In the genomic region with DNA sequence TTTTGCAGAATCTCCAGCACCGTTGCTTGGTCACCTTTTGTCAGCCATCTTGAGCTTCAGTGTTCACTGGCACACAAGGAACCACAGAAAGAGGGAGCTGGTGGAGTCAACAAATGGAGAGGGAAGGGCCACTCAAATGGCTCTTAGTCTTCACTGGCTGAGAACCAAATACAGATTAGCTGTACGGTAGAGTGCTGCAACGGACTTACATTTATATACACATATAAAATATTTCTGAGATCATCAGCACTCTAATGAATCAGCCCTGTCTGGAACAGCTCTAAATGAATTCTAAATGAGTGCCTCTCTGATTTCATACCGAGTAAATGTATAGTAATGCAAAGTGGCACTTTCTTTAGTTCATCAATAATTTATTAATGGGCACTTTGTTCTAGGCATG, we compare ENCODE assay signal across 19 cellular contexts. TPM values are rescaled to one million over a fixed set of nuclear protein-coding genes. Genes with fewer than 3 reads are reported as not detected.
A peak's percentile ranks its signal among the peaks of the same experiment; 100 is the strongest.
DNase-seq lines count a peak whose midpoint lies in the region; ATAC-seq, FAIRE-seq and TF ChIP-seq lines count a peak whose summit lies in the region.
"Had no signal": no experiment of that assay in that cellular context is flagged by ENCODE, and none has a peak within 500 bp of the region (broad histone marks: within the 10 kb centered on the region; RNA-seq: fewer than 3 reads in every experiment).

No MANE protein-coding gene starts in this region.

- TF ChIP-seq POLR2A in IMR-90 (IDR thresholded peaks at IDR 0.05; ENCODE audit: low read depth, low read length): no peak
- no peak for TF ChIP-seq POLR2A in H1 (IDR thresholded peaks at IDR 0.05; ENCODE audit: control extremely low read depth in 1 of 2, low read depth in 2 of 2, low read length in 2 of 2)

- ATAC-seq in IMR-90 (ENCODE audit: low read depth) (peak; percentile 59), left lung (no peak)
- ATAC-seq: HCT116 had no signal

- no peak overlapping the region for H3K4me3 Mint-ChIP-seq in mesothelial cell of epicardium
- H3K4me3 Mint-ChIP-seq: CD4-positive, CD25-positive, alpha-beta regulatory T cell had no signal

- POLR2A ChIA-PET in IMR-90 (lab: Charles Lee; ENCODE audit: unreplicated experiment): no interaction called here
- POLR2A ChIA-PET in H1 (lab: Charles Lee; ENCODE audit: partially characterized antibody): no interaction called here

- H3K9me3 Mint-ChIP-seq in mesothelial cell of epicardium: no peaks in the 10 kb centered on the region
- H3K9me3 Mint-ChIP-seq: CD4-positive, CD25-positive, alpha-beta regulatory T cell had no signal

- no peak for FAIRE-seq in H1 (lab: Jason Lieb, UNC)
- FAIRE-seq: GM19239, HTR-8/SVneo, RCC 7860 had no signal

- no peak overlapping the region for H4K91ac ChIP-seq in IMR-90 (ENCODE audit: insufficient read depth, low read depth, low read length)
- no peak overlapping the region for H4K91ac ChIP-seq in H1 (replicated peaks; ENCODE audit: insufficient read length, low read length)

- H3K79me2 ChIP-seq in H1 (ENCODE audit: control insufficient read depth in 1 of 2, insufficient read depth in 2 of 2, low read length in 2 of 2): no peaks in the 10 kb centered on the region
- H3K79me2 ChIP-seq in neural cell (replicated peaks; ENCODE audit: insufficient read depth, low read length): no peaks in the 10 kb centered on the region

- in situ Hi-C loops in IMR-90 (cut with MboI; ENCODE audit: low sequenced_read_pairs): loop anchor here (25.0 kb wide), 1 partner anchor 1183 kb away; no protein-coding TSS in a partner anchor

- H4K20me1 ChIP-seq in BLaER1 (no peaks in the 10 kb centered on the region), IMR-90 (ENCODE audit: insufficient read depth, low read length) (no peaks in the 10 kb centered on the region), H1 (replicated peaks in 1 of 2; ENCODE audit: control insufficient read depth in 1 of 2, insufficient read depth in 2 of 2, low read length in 2 of 2) (no peaks in the 10 kb centered on the region), neural cell (ENCODE audit: insufficient read depth) (no peaks in the 10 kb centered on the region)

- H3K9ac ChIP-seq in BLaER1 (no peak overlapping the region), IMR-90 (ENCODE audit: low read depth, low read length) (no peak overlapping the region), H1 (replicated peaks in 1 of 4; ENCODE audit: extremely low read depth in 1 of 4, low read depth in 3 of 4, low read length in 3 of 4) (no peak overlapping the region), neural cell (ENCODE audit: low read length) (no peak overlapping the region)

- H3K36me3 ChIP-seq in BLaER1 (no peaks in the 10 kb centered on the region), IMR-90 (ENCODE audit: control insufficient read depth, insufficient read depth, low read length) (no peaks in the 10 kb centered on the region), H1 (ENCODE audit: control insufficient read depth in 2 of 4, insufficient read depth in 4 of 4, low read length in 3 of 4) (no peaks in the 10 kb centered on the region), neural cell (ENCODE audit: insufficient read depth, low read length) (no peaks in the 10 kb centered on the region), left lung (no peaks in the 10 kb centered on the region)

- H2BK120ac ChIP-seq in IMR-90 (ENCODE audit: low read depth, low read length) (no peak overlapping the region), H1 (replicated peaks; ENCODE audit: low read depth, low read length) (no peak overlapping the region)

- no peaks in the 10 kb centered on the region for H3F3A ChIP-seq in neural cell (ENCODE audit: insufficient read depth, low read length, poor library complexity, severe bottlenecking)

- TF ChIP-seq EP300 in H1 (IDR thresholded peaks at IDR 0.05; ENCODE audit: borderline replicate concordance in 1 of 2, low read depth in 2 of 2, low read length in 2 of 2): no peak
- no peak for TF ChIP-seq EP300 in neural cell (conservative IDR thresholded peaks at IDR 0.05; ENCODE audit: poor library complexity, severe bottlenecking)

- H3K4me2 ChIP-seq in BLaER1: peak overlapping the region; percentile 55
- H3K4me2 ChIP-seq in IMR-90 (ENCODE audit: low read depth, low read length): peak overlapping the region; percentile 46; the same call in 1 of the 2 replicates
- no peak overlapping the region for H3K4me2 ChIP-seq in H1 (ENCODE audit: insufficient read depth in 1 of 2, low read depth in 2 of 2, low read length in 2 of 2)
- H3K4me2 ChIP-seq in neural cell (ENCODE audit: low read length): no peak overlapping the region

- H2BK5ac ChIP-seq in IMR-90 (ENCODE audit: low read depth, low read length, poor library complexity, severe bottlenecking): peak overlapping the region; percentile 41
- H2BK5ac ChIP-seq in H1 (ENCODE audit: low read depth, low read length): no peak overlapping the region

- H3K4ac ChIP-seq in IMR-90 (ENCODE audit: low read depth, low read length): no peak overlapping the region
- no peak overlapping the region for H3K4ac ChIP-seq in H1 (replicated peaks; ENCODE audit: insufficient read length, low read depth, low read length)

- H2BK20ac ChIP-seq in IMR-90 (ENCODE audit: low read depth, low read length) (peak overlapping the region; percentile 21; the same call in 1 of the 2 replicates), H1 (ENCODE audit: low read length) (no peak overlapping the region)

- TF ChIP-seq CTCF in IMR-90 (conservative IDR thresholded peaks at IDR 0.05; ENCODE audit: low read depth, low read length) (no peak), H1 (IDR thresholded peaks at IDR 0.05; ENCODE audit: control extremely low read depth in 1 of 3, insufficient read depth in 1 of 3, low read depth in 1 of 3, low read length in 3 of 3) (no peak), neural cell (IDR thresholded peaks at IDR 0.05; ENCODE audit: poor library complexity, severe bottlenecking) (no peak), mesothelial cell of epicardium (IDR thresholded peaks at IDR 0.05; ENCODE audit: unreplicated experiment) (no peak), left lung (IDR thresholded peaks at IDR 0.05) (no peak)

- H2AK9ac ChIP-seq in IMR-90 (replicated peaks; ENCODE audit: low read depth, low read length, poor library complexity): no peak overlapping the region

- H4K5ac ChIP-seq in IMR-90 (ENCODE audit: low read depth, low read length) (no peak overlapping the region), H1 (ENCODE audit: insufficient read length, low read depth, low read length) (no peak overlapping the region)

- H3K36me3 Mint-ChIP-seq in mesothelial cell of epicardium: no peaks in the 10 kb centered on the region
- H3K36me3 Mint-ChIP-seq: CD4-positive, CD25-positive, alpha-beta regulatory T cell had no signal

- H3K27ac ChIP-seq in BLaER1: no peak overlapping the region
- H3K27ac ChIP-seq in IMR-90 (ENCODE audit: insufficient read depth, low read length): no peak overlapping the region
- no peak overlapping the region for H3K27ac ChIP-seq in H1 (ENCODE audit: low read depth, low read length)
- peak overlapping the region; percentile 79 for H3K27ac ChIP-seq in neural cell (ENCODE audit: low read length)
- H3K27ac ChIP-seq in left lung: no peak overlapping the region
- H3K27ac ChIP-seq: HL-60 had no signal

- CTCF ChIA-PET in IMR-90 (lab: Yijun Ruan, JAX) (interaction anchor here (1.0 to 1.3 kb wide), 3 partner anchors 9 to 1510 kb away, joined by 3 to 4 read pairs (median 3); no protein-coding TSS in a partner anchor), H1 (lab: Charles Lee; ENCODE audit: partially characterized antibody) (interaction anchor here (0.9 to 5.7 kb wide), 5 partner anchors 8 to 21 kb away, joined by 3 to 33 read pairs (median 4); no protein-coding TSS in a partner anchor)

- no CpG with 5 or more reads among the region's 4 CpGs for WGBS in IMR-90 (ENCODE audit: extremely low coverage in 2 of 2, insufficient read length in 1 of 2), 2 experiments
- 89% methylated on average over 4 of the region's 4 CpGs; no CpG with 5 or more reads in 1 of the 2 experiments for WGBS in H1 (ENCODE audit: extremely low coverage in 1 of 2, insufficient coverage in 1 of 2, insufficient read length in 1 of 2, insufficient replicate concordance in 2 of 2, low coverage in 1 of 2, low lambda C conversion rate in 2 of 2, missing lambda C conversion rate in 1 of 2), 2 experiments

- no peaks in the 10 kb centered on the region for H3K9me1 ChIP-seq in IMR-90 (ENCODE audit: insufficient read depth, low read length)

- H2AK5ac ChIP-seq in IMR-90 (ENCODE audit: low read depth, low read length) (0 out of 2 replicates have a peak overlapping the region, but pooled peaks have one; percentile 1), H1 (ENCODE audit: low read depth, low read length) (no peak overlapping the region)

- TF ChIP-seq RAD21 in IMR-90 (IDR thresholded peaks at IDR 0.05; ENCODE audit: low read length) (no peak), H1 (IDR thresholded peaks at IDR 0.05 in 1 of 2, conservative IDR thresholded peaks at IDR 0.05 in 1 of 2; ENCODE audit: low read depth in 2 of 2, low read length in 2 of 2) (no peak), neural cell (conservative IDR thresholded peaks at IDR 0.05) (no peak)

- H4K8ac ChIP-seq in IMR-90 (ENCODE audit: low read depth in 2 of 2, low read length in 2 of 2) (no peak overlapping the region), H1 (ENCODE audit: extremely low read depth, insufficient read depth, low read length) (no peak overlapping the region)

- H3K79me1 ChIP-seq in IMR-90 (ENCODE audit: low read depth in 1 of 2, low read length in 2 of 2) (no peaks in the 10 kb centered on the region), H1 (ENCODE audit: low read depth, low read length) (no peaks in the 10 kb centered on the region)

- H3K23me2 ChIP-seq in H1 (ENCODE audit: low read depth, low read length): no peaks in the 10 kb centered on the region

- H3K18ac ChIP-seq in IMR-90 (ENCODE audit: low read depth, low read length) (peak overlapping the region; percentile 0; the same call in 1 of the 2 replicates), H1 (ENCODE audit: extremely low read depth, low read length) (no peak overlapping the region)

- no peak overlapping the region for H3K27ac Mint-ChIP-seq in mesothelial cell of epicardium
- H3K27ac Mint-ChIP-seq: CD4-positive, CD25-positive, alpha-beta regulatory T cell had no signal

- peaks cover 31% of the 10 kb centered on the region for H3K4me1 ChIP-seq in BLaER1
- peaks cover 11% of the 10 kb centered on the region for H3K4me1 ChIP-seq in IMR-90 (ENCODE audit: control insufficient read depth, insufficient read depth, low read length)
- H3K4me1 ChIP-seq in H1 (replicated peaks in 1 of 4; ENCODE audit: control insufficient read depth in 3 of 4, insufficient read depth in 4 of 4, low read length in 3 of 4): peaks cover 0 to 2% (median 0%) of the 10 kb centered on the region in 4 experiments; a peak in 1 of 7 replicates
- H3K4me1 ChIP-seq in left lung: peaks cover 0 to 16% of the 10 kb centered on the region in 2 donors

- H3K14ac ChIP-seq in IMR-90 (replicated peaks; ENCODE audit: low read depth, low read length) (peak overlapping the region; percentile 3; the same call in 1 of the 2 replicates), H1 (ENCODE audit: insufficient read length) (no peak overlapping the region)

- intact Hi-C loops in IMR-90 (cut with micrococcal nuclease): no loop called here
- intact Hi-C loops in left lung (cut with DNase I): no loop called here

- H3K56ac ChIP-seq in IMR-90 (ENCODE audit: extremely low read depth, insufficient read depth, low read length) (no peak overlapping the region), H1 (replicated peaks; ENCODE audit: insufficient read length, low read depth, low read length) (no peak overlapping the region)

- no peaks in the 10 kb centered on the region for H3K9me2 ChIP-seq in neural cell (ENCODE audit: insufficient read depth, low read length)

- 0 out of 3 replicates have a peak overlapping the region, but pooled peaks have one; percentile 39 for H2BK15ac ChIP-seq in IMR-90 (ENCODE audit: low read depth, low read length)
- H2BK15ac ChIP-seq in H1 (ENCODE audit: low read length): no peak overlapping the region

- H2AFZ ChIP-seq in IMR-90 (replicated peaks; ENCODE audit: low read length, poor library complexity) (peak overlapping the region; percentile 11), H1 (ENCODE audit: low read length) (peak overlapping the region; percentile 54; the same call in 1 of the 2 replicates), neural cell (ENCODE audit: low read depth, low read length) (no peak overlapping the region)

- no peak overlapping the region for H2BK12ac ChIP-seq in H1 (ENCODE audit: low read depth, low read length)

- dilution Hi-C loops in IMR-90 (cut with HindIII; ENCODE audit: low sequenced_read_pairs, unreplicated experiment): no loop called here

- no peak overlapping the region for H3K23ac ChIP-seq in IMR-90 (ENCODE audit: low read depth, low read length)
- H3K23ac ChIP-seq in H1 (ENCODE audit: insufficient read length): no peak overlapping the region

- H3K4me3 ChIP-seq in BLaER1 (no peak overlapping the region), IMR-90 (ENCODE audit: insufficient read depth, low read depth, low read length) (no peak overlapping the region), H1 (ENCODE audit: extremely low read depth in 1 of 4, insufficient read depth in 2 of 4, low read depth in 3 of 4, low read length in 4 of 4) (no peak overlapping the region), neural cell (ENCODE audit: low read length) (no peak overlapping the region), left lung (no peak overlapping the region)

- no peaks in the 10 kb centered on the region for H3K9me3 ChIP-seq in BLaER1
- H3K9me3 ChIP-seq in IMR-90 (ENCODE audit: control insufficient read depth, insufficient read depth, low read length): no peaks in the 10 kb centered on the region
- no peaks in the 10 kb centered on the region for H3K9me3 ChIP-seq in H1 (ENCODE audit: insufficient read depth in 2 of 2, low read depth in 1 of 2, low read length in 1 of 2)
- H3K9me3 ChIP-seq in neural cell (ENCODE audit: low read length): no peaks in the 10 kb centered on the region
- H3K9me3 ChIP-seq in left lung: no peaks in the 10 kb centered on the region

- BruUV-seq in IMR-90 (replicated peaks; lab: Mats Ljungman, UMichigan): no TSS peak

- H3K4me1 Mint-ChIP-seq in mesothelial cell of epicardium: peaks cover 32% of the 10 kb centered on the region

- no peaks in the 10 kb centered on the region for H3K27me3 ChIP-seq in BLaER1
- H3K27me3 ChIP-seq in IMR-90 (ENCODE audit: control insufficient read depth, insufficient read depth, low read length): no peaks in the 10 kb centered on the region
- H3K27me3 ChIP-seq in H1 (replicated peaks in 1 of 4; ENCODE audit: control insufficient read depth in 3 of 4, extremely low read depth in 1 of 4, insufficient read depth in 3 of 4, low read length in 3 of 4): no peaks in the 10 kb centered on the region
- no peaks in the 10 kb centered on the region for H3K27me3 ChIP-seq in neural cell (ENCODE audit: insufficient read depth, low read depth, low read length)
- H3K27me3 ChIP-seq in left lung: no peaks in the 10 kb centered on the region

- DNase-seq in IMR-90: peak; percentile 69
- no peak for DNase-seq in H1 (ENCODE audit: low read depth in 1 of 2, low spot score in 2 of 2)
- DNase-seq in OCI-M2 (lab: John Stamatoyannopoulos, UW; ENCODE audit: unreplicated experiment): no peak
- no peak for DNase-seq in mesothelial cell of epicardium (ENCODE audit: low spot score in 2 of 2, unreplicated experiment in 2 of 2)
- no peak for DNase-seq in left lung
- DNase-seq in NCI-H69 (lab: John Stamatoyannopoulos, UW): no peak
- DNase-seq: AML-193; Calu3; CD4-positive, CD25-positive, alpha-beta regulatory T cell; MV-4-11; NCI-H187 treated with DMSO at 0.1 percent for 48 hours; SHP77 had no signal

- H3K27me3 Mint-ChIP-seq in mesothelial cell of epicardium (ENCODE audit: low read depth): peaks cover 15% of the 10 kb centered on the region
- H3K27me3 Mint-ChIP-seq: CD4-positive, CD25-positive, alpha-beta regulatory T cell had no signal

RNA-seq across cellular contexts. Expression of a gene that starts 24.8 kb away (rescaled TPM):
- total RNA-seq in IMR-90 (2012; rRNA removed) (1.1 and 1.4 TPM in 2 replicates), mesothelial cell of epicardium (3.9 to 4.8 TPM (median 4.5 TPM) in 3 replicates), left lung (under 1 TPM; 0.60 to 0.73 TPM)
- polyA plus RNA-seq in IMR-90 (2012; rRNA removed) (0.40 and 0.43 TPM in 2 replicates), H1 (2011; rRNA removed) (0.03 and 0.05 TPM in 2 replicates), neural cell (7.1 and 7.2 TPM in 2 replicates)
- 0.14 and 0.21 TPM in 2 replicates for polyA plus RNA-seq in IMR-90 (2012; cell fraction: cytosol; rRNA removed)
- 0.16 and 0.54 TPM in 2 replicates for polyA plus RNA-seq in IMR-90 (2012; cell fraction: nucleus; rRNA removed; ENCODE audit: low replicate concordance)
- total RNA-seq in H1 (2021; fragmentation: NEBNext Ultra II Directional; extraction: Animal tissue kit (Norgen Biotek cat#: 25700)): 0.10 and 0.24 TPM in 2 replicates
- polyA plus RNA-seq in H1 (2011; cell fraction: cytosol; rRNA removed): 0.04 TPM
- 0.11 TPM for polyA plus RNA-seq in H1 (2011; cell fraction: nucleus; rRNA removed)
- polyA plus RNA-seq in H1 (2012, experiment 1 of 2): 0.03 to 0.12 TPM (median 0.07 TPM) in 4 replicates
- not detected for polyA plus RNA-seq in H1 (2012, experiment 2 of 2)
- polyA plus RNA-seq in H1 (2013, experiment 1 of 2): 0.10 TPM
- polyA plus RNA-seq in H1 (2013, experiment 2 of 2): 0.07 TPM
- 0.88 and 1.00 TPM in 2 replicates for polyA minus RNA-seq in H1 (2011; rRNA and poly(A)+ RNA removed)
- polyA minus RNA-seq in H1 (2011; cell fraction: cytosol; rRNA and poly(A)+ RNA removed): not detected
- polyA minus RNA-seq in H1 (2011; cell fraction: nucleus; rRNA and poly(A)+ RNA removed): 1.9 TPM
- 34.1 and 43.2 TPM in 2 replicates for polyA minus RNA-seq in neural cell
- total RNA-seq: CD4-positive, CD25-positive, alpha-beta regulatory T cell had no signal

RNA-seq across cellular contexts. Expression of a gene that starts 25.0 kb away (rescaled TPM):
- total RNA-seq in IMR-90 (2012; rRNA removed) (172 and 192 TPM in 2 replicates), mesothelial cell of epicardium (60.2 to 63.0 TPM (median 60.2 TPM) in 3 replicates), left lung (10 to 100 TPM; 63.4 to 67.2 TPM)
- polyA plus RNA-seq in IMR-90 (2012; rRNA removed) (60.0 and 64.4 TPM in 2 replicates), H1 (2011; rRNA removed) (15.5 and 27.6 TPM in 2 replicates), neural cell (59.6 and 61.6 TPM in 2 replicates)
- 18.6 and 23.5 TPM in 2 replicates for polyA plus RNA-seq in IMR-90 (2012; cell fraction: cytosol; rRNA removed)
- 7.8 and 42.5 TPM in 2 replicates for polyA plus RNA-seq in IMR-90 (2012; cell fraction: nucleus; rRNA removed; ENCODE audit: low replicate concordance)
- 33.6 and 34.2 TPM in 2 replicates for total RNA-seq in H1 (2021; fragmentation: NEBNext Ultra II Directional; extraction: Animal tissue kit (Norgen Biotek cat#: 25700))
- polyA plus RNA-seq in H1 (2011; cell fraction: cytosol; rRNA removed): 28.0 TPM
- polyA plus RNA-seq in H1 (2011; cell fraction: nucleus; rRNA removed): 12.3 TPM
- 25.2 to 35.4 TPM (median 30.6 TPM) in 4 replicates for polyA plus RNA-seq in H1 (2012, experiment 1 of 2)
- polyA plus RNA-seq in H1 (2012, experiment 2 of 2): 8.5 TPM
- polyA plus RNA-seq in H1 (2013, experiment 1 of 2): 30.2 TPM
- polyA plus RNA-seq in H1 (2013, experiment 2 of 2): 34.6 TPM
- polyA minus RNA-seq in H1 (2011; rRNA and poly(A)+ RNA removed): 48.9 and 78.1 TPM in 2 replicates
- 13.6 TPM for polyA minus RNA-seq in H1 (2011; cell fraction: cytosol; rRNA and poly(A)+ RNA removed)
- polyA minus RNA-seq in H1 (2011; cell fraction: nucleus; rRNA and poly(A)+ RNA removed): 28.6 TPM
- 97.1 and 104 TPM in 2 replicates for polyA minus RNA-seq in neural cell

Comparison
In these comparisons a context has a peak if more than half of its experiments do, and no peak if none do; other contexts are left out.
1. H3K4me2 ChIP-seq: peak in BLaER1 (single experiment) and IMR-90 (single experiment); none in H1 (0 of 2) and neural cell (single experiment).